12 cellular contexts compared by ENCODE assay signal in the genomic region with DNA sequence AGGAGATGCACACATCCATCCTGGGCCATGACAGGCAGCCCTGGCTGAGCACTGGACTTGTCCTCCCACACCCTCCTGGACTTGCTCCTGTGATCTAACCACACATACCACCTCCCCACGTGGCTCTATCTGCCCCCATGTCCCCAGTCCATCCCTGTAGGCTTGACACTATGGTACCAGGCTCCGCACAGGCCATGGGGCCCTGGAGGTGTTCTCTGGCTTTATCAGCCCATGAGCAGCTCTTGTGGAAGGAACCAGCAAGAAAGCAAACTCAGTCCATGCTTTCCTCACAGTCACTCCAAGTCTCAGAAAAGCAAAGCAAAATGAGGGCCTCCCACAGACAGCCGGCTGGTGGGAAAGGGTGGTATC.
DNase-seq lines count a peak whose midpoint lies in the region; ATAC-seq and TF ChIP-seq lines count a peak whose summit lies in the region.
"Had no signal": no experiment of that assay in that cellular context is flagged by ENCODE, and none has a peak within 500 bp of the region (broad histone marks: within the 10 kb centered on the region; RNA-seq: fewer than 3 reads in every experiment).

No MANE protein-coding gene starts in this region.

- no peak overlapping the region for H2AFZ ChIP-seq in OCI-LY3 (ENCODE audit: low read depth, low read length)
- no peak overlapping the region for H2AFZ ChIP-seq in MM.1S (ENCODE audit: low read length)
- H2AFZ ChIP-seq: PC-9 had no signal

- TF ChIP-seq POLR2A in sigmoid colon (IDR thresholded peaks at IDR 0.05): no peak

- no peak for ATAC-seq in GM18870 (IDR thresholded peaks at IDR 0.05; ENCODE audit: unreplicated experiment)
- no peak for ATAC-seq in HG03025 (IDR thresholded peaks at IDR 0.05; ENCODE audit: low FRiP score, unreplicated experiment)

- H3K9ac ChIP-seq in OCI-LY3 (ENCODE audit: low read length) (no peak overlapping the region), MM.1S (ENCODE audit: low read length) (no peak overlapping the region)
- H3K9ac ChIP-seq: BLaER1 had no signal

- H4K20me1 ChIP-seq in OCI-LY3 (ENCODE audit: insufficient read depth, low read length) (peaks cover 97% of the 10 kb centered on the region), MM.1S (ENCODE audit: insufficient read depth, low read length) (no peaks in the 10 kb centered on the region)

- no peaks in the 10 kb centered on the region for H3K27me3 ChIP-seq in OCI-LY3 (ENCODE audit: low read depth, low read length)
- no peaks in the 10 kb centered on the region for H3K27me3 ChIP-seq in sigmoid colon
- H3K27me3 ChIP-seq in MM.1S (replicated peaks; ENCODE audit: insufficient read depth, low read length): no peaks in the 10 kb centered on the region
- H3K27me3 ChIP-seq: BLaER1 had no signal

- H3K27me3 Mint-ChIP-seq in CD14-positive monocyte (ENCODE audit: low read depth in 3 of 3): peaks cover 0 to 2% (median 1%) of the 10 kb centered on the region in 3 donors
- peaks cover 2% of the 10 kb centered on the region for H3K27me3 Mint-ChIP-seq in endothelial cell (ENCODE audit: unreplicated experiment)

- H3K4me3 Mint-ChIP-seq in CD14-positive monocyte (no peak overlapping the region), endothelial cell (ENCODE audit: unreplicated experiment) (no peak overlapping the region)

- TF ChIP-seq CTCF in CD14-positive monocyte (IDR thresholded peaks at IDR 0.05): no peak
- TF ChIP-seq CTCF in OCI-LY3 (IDR thresholded peaks at IDR 0.05; ENCODE audit: low read depth, low read length): no peak
- TF ChIP-seq CTCF in endothelial cell (IDR thresholded peaks at IDR 0.05; ENCODE audit: unreplicated experiment): no peak
- TF ChIP-seq CTCF in sigmoid colon (IDR thresholded peaks at IDR 0.05): no peak
- no peak for TF ChIP-seq CTCF in MM.1S (IDR thresholded peaks at IDR 0.05; ENCODE audit: low read length)

- H3K9me3 Mint-ChIP-seq in CD14-positive monocyte (peaks cover 0 to 2% (median 0%) of the 10 kb centered on the region in 7 donors), endothelial cell (ENCODE audit: unreplicated experiment) (no peaks in the 10 kb centered on the region)

- peaks cover 4% of the 10 kb centered on the region; the same call in 1 of the 2 replicates for H3F3A ChIP-seq in MM.1S (ENCODE audit: insufficient read depth, low read length)

- H3K27ac Mint-ChIP-seq in CD14-positive monocyte (peak overlapping the region; percentile 43 to 90 (median 70)), endothelial cell (ENCODE audit: unreplicated experiment) (peak overlapping the region; percentile 48)

- peaks cover 98% of the 10 kb centered on the region for H3K79me2 ChIP-seq in OCI-LY3 (ENCODE audit: low read length)
- H3K79me2 ChIP-seq in MM.1S (ENCODE audit: low read length): peaks cover 95% of the 10 kb centered on the region

- no peak overlapping the region for H3K4me3 ChIP-seq in OCI-LY3 (ENCODE audit: low read length)
- peak overlapping the region in 1 of 4 donors; percentile 21 for H3K4me3 ChIP-seq in sigmoid colon
- no peak overlapping the region for H3K4me3 ChIP-seq in MM.1S (ENCODE audit: low read length)
- H3K4me3 ChIP-seq: BLaER1, PC-9, skin epidermis had no signal

- H3K27ac ChIP-seq in OCI-LY3 (ENCODE audit: low read length): no peak overlapping the region
- peak overlapping the region; percentile 79 to 99 (median 88) for H3K27ac ChIP-seq in sigmoid colon
- no peak overlapping the region for H3K27ac ChIP-seq in MM.1S (ENCODE audit: low read length)
- H3K27ac ChIP-seq: BLaER1, PC-9 had no signal

- H3K9me3 ChIP-seq in OCI-LY3 (ENCODE audit: insufficient read depth, low read length) (no peaks in the 10 kb centered on the region), sigmoid colon (no peaks in the 10 kb centered on the region), MM.1S (replicated peaks; ENCODE audit: insufficient read depth, low read length) (no peaks in the 10 kb centered on the region)
- H3K9me3 ChIP-seq: BLaER1 had no signal

- TF ChIP-seq EP300 in sigmoid colon (IDR thresholded peaks at IDR 0.05): no peak

- peaks cover 92% of the 10 kb centered on the region for H3K36me3 ChIP-seq in OCI-LY3 (replicated peaks; ENCODE audit: low read depth, low read length)
- H3K36me3 ChIP-seq in sigmoid colon: peaks cover 50 to 98% (median 83%) of the 10 kb centered on the region in 4 donors
- peaks cover 10% of the 10 kb centered on the region for H3K36me3 ChIP-seq in MM.1S (replicated peaks; ENCODE audit: insufficient read depth, low read length)

- H3K4me1 ChIP-seq in OCI-LY3 (ENCODE audit: low read length) (peaks cover 56% of the 10 kb centered on the region), sigmoid colon (peaks cover 0 to 100% (median 98%) of the 10 kb centered on the region in 4 donors), MM.1S (ENCODE audit: low read length) (peaks cover 20% of the 10 kb centered on the region)

- no peaks in the 10 kb centered on the region for H3K9me2 ChIP-seq in MM.1S (replicated peaks; ENCODE audit: insufficient read depth, low read length)

- H3K4me2 ChIP-seq in OCI-LY3 (ENCODE audit: low read length) (peak overlapping the region; percentile 7; the same call in 1 of the 2 replicates), MM.1S (ENCODE audit: low read depth, low read length) (no peak overlapping the region)
- H3K4me2 ChIP-seq: BLaER1, PC-9 had no signal

- intact Hi-C loops in CD14-positive monocyte (cut with micrococcal nuclease) (no loop called here), sigmoid colon (cut with DNase I) (no loop called here)

- no peak for DNase-seq in CD14-positive monocyte (ENCODE audit: low spot score)
- no peak for DNase-seq in endothelial cell (ENCODE audit: low spot score)
- DNase-seq in sigmoid colon: no peak
- no peak for DNase-seq in C1 segment of cervical spinal cord (lab: John Stamatoyannopoulos, UW)
- DNase-seq in MM.1S: no peak
- DNase-seq: erythroblast, PC-9 had no signal

- 77 to 85% methylated on average over 3 of the region's 3 CpGs for WGBS in sigmoid colon, 2 donors

- H3K4me1 Mint-ChIP-seq in CD14-positive monocyte (peaks cover 71% of the 10 kb centered on the region), endothelial cell (ENCODE audit: unreplicated experiment) (peaks cover 41% of the 10 kb centered on the region)

- peaks cover 85 to 93% of the 10 kb centered on the region in 2 donors for H3K36me3 Mint-ChIP-seq in CD14-positive monocyte
- peaks cover 68% of the 10 kb centered on the region for H3K36me3 Mint-ChIP-seq in endothelial cell (ENCODE audit: low read depth, unreplicated experiment)

Comparison
In these comparisons a context has a peak if more than half of its experiments do, and no peak if none do; other contexts are left out.
1. H3K27ac ChIP-seq: peak in sigmoid colon (4 of 4); none in OCI-LY3 (single experiment) and MM.1S (single experiment).